In the genomic region with DNA sequence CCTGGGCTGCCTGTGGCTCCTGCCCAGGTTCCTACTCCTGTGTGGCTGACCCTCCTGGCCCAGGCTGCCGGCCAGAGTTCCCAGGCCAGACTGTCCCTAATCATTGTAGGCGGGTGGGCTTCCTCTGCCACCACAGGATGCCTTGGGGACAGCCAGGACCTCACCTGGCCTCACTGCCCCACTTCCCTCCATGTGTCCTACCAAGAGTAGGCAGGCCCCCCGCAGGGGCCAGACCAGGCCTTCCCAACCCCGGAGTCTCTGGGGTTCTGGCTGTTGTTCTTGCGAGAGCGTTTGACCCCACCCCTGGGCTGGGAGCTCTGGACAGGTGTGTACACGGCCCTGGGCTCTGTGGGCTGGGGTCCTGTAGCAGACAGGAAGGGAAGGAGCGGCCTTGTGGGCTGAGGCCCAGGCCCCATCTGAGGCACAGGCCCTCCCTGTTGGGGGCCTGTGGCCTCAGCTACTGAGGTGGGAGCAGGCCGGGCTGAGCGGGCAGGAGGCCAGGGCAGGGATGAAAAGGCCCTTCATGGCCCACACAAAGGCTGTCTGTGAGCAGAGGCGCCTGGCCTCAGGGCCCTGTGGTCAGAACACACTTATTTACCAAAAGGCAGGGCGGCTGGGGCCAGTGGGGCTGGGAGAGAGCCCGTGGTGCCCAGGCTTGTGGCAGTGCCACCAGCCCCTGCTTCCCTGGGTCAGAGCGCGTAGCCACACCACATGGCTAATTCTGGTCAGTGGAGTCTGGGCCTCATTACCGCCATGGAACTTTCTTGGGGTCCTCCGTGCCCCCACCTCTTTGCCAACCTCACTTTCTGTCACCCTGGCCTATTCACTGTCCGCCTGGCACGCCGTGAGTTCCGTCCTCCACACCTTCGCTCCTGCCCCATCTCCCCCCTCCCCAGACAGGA, we compare ENCODE assay signal across 1 cellular context.
TF ChIP-seq lines count a peak whose summit lies in the region.

No MANE protein-coding gene starts in this region.

TF ChIP-seq in HepG2, 621 proteins besides CTCF, POLR2A, EP300 and RAD21 (continued from another document and continues in another):
- TF ChIP-seq, protein P1, sequence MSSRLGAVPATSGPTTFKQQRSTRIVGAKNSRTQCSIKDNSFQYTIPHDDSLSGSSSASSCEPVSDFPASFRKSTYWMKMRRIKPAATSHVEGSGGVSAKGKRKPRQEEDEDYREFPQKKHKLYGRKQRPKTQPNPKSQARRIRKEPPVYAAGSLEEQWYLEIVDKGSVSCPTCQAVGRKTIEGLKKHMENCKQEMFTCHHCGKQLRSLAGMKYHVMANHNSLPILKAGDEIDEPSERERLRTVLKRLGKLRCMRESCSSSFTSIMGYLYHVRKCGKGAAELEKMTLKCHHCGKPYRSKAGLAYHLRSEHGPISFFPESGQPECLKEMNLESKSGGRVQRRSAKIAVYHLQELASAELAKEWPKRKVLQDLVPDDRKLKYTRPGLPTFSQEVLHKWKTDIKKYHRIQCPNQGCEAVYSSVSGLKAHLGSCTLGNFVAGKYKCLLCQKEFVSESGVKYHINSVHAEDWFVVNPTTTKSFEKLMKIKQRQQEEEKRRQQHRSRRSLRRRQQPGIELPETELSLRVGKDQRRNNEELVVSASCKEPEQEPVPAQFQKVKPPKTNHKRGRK (CRISPR knock-in tag; IDR thresholded peaks at IDR 0.05), result no peak
- TF ChIP-seq, protein P2, sequence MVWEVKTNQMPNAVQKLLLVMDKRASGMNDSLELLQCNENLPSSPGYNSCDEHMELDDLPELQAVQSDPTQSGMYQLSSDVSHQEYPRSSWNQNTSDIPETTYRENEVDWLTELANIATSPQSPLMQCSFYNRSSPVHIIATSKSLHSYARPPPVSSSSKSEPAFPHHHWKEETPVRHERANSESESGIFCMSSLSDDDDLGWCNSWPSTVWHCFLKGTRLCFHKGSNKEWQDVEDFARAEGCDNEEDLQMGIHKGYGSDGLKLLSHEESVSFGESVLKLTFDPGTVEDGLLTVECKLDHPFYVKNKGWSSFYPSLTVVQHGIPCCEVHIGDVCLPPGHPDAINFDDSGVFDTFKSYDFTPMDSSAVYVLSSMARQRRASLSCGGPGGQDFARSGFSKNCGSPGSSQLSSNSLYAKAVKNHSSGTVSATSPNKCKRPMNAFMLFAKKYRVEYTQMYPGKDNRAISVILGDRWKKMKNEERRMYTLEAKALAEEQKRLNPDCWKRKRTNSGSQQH (CRISPR knock-in tag; IDR thresholded peaks at IDR 0.05; ENCODE audit: low read depth), result peak; percentile 52; the same call in 1 of the 2 replicates
- TF ChIP-seq SUZ12 (IDR thresholded peaks at IDR 0.05; ENCODE audit: low read depth, low read length), result no peak
- no peak for TF ChIP-seq CBX2 (IDR thresholded peaks at IDR 0.05; ENCODE audit: low read depth, low read length)
- no peak for TF ChIP-seq CBX2 (CRISPR knock-in tag; IDR thresholded peaks at IDR 0.05; ENCODE audit: low read depth)
- TF ChIP-seq, protein P3, sequence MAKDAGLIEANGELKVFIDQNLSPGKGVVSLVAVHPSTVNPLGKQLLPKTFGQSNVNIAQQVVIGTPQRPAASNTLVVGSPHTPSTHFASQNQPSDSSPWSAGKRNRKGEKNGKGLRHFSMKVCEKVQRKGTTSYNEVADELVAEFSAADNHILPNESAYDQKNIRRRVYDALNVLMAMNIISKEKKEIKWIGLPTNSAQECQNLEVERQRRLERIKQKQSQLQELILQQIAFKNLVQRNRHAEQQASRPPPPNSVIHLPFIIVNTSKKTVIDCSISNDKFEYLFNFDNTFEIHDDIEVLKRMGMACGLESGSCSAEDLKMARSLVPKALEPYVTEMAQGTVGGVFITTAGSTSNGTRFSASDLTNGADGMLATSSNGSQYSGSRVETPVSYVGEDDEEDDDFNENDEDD (CRISPR knock-in tag; IDR thresholded peaks at IDR 0.05; ENCODE audit: borderline replicate concordance), result peak; percentile 41; the same call in 1 of the 2 replicates
- peak; percentile 72 for TF ChIP-seq ZSCAN25 (CRISPR knock-in tag; IDR thresholded peaks at IDR 0.05)
- peak; percentile 96 for TF ChIP-seq U2AF1 (optimal IDR thresholded peaks at IDR 0.05; ENCODE audit: low read depth, low read length)
- TF ChIP-seq ISX (CRISPR knock-in tag; conservative IDR thresholded peaks at IDR 0.05), result no peak
- TF ChIP-seq TBX2 (CRISPR knock-in tag; IDR thresholded peaks at IDR 0.05; ENCODE audit: borderline replicate concordance), result peak; percentile 76
- TF ChIP-seq CHCHD3 (CRISPR knock-in tag; IDR thresholded peaks at IDR 0.05), result peak; percentile 59; the same call in 1 of the 2 replicates
- peak; percentile 89 for TF ChIP-seq TARDBP (CRISPR knock-in tag; IDR thresholded peaks at IDR 0.05)
- peak; percentile 52 for TF ChIP-seq DR1 (CRISPR knock-in tag; IDR thresholded peaks at IDR 0.05)
- TF ChIP-seq, protein P4, sequence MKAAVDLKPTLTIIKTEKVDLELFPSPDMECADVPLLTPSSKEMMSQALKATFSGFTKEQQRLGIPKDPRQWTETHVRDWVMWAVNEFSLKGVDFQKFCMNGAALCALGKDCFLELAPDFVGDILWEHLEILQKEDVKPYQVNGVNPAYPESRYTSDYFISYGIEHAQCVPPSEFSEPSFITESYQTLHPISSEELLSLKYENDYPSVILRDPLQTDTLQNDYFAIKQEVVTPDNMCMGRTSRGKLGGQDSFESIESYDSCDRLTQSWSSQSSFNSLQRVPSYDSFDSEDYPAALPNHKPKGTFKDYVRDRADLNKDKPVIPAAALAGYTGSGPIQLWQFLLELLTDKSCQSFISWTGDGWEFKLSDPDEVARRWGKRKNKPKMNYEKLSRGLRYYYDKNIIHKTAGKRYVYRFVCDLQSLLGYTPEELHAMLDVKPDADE (CRISPR knock-in tag; IDR thresholded peaks at IDR 0.05), result no peak
- peak; percentile 70 for TF ChIP-seq XRCC5 (optimal IDR thresholded peaks at IDR 0.05; ENCODE audit: low read length)
- peak; percentile 31; the same call in 1 of the 2 replicates for TF ChIP-seq CC2D1A (CRISPR knock-in tag; IDR thresholded peaks at IDR 0.05)
- TF ChIP-seq TOPORS (CRISPR knock-in tag; IDR thresholded peaks at IDR 0.05), result 0 out of 2 replicates have a peak, but pooled peaks have one; percentile 12
- TF ChIP-seq, protein P5, sequence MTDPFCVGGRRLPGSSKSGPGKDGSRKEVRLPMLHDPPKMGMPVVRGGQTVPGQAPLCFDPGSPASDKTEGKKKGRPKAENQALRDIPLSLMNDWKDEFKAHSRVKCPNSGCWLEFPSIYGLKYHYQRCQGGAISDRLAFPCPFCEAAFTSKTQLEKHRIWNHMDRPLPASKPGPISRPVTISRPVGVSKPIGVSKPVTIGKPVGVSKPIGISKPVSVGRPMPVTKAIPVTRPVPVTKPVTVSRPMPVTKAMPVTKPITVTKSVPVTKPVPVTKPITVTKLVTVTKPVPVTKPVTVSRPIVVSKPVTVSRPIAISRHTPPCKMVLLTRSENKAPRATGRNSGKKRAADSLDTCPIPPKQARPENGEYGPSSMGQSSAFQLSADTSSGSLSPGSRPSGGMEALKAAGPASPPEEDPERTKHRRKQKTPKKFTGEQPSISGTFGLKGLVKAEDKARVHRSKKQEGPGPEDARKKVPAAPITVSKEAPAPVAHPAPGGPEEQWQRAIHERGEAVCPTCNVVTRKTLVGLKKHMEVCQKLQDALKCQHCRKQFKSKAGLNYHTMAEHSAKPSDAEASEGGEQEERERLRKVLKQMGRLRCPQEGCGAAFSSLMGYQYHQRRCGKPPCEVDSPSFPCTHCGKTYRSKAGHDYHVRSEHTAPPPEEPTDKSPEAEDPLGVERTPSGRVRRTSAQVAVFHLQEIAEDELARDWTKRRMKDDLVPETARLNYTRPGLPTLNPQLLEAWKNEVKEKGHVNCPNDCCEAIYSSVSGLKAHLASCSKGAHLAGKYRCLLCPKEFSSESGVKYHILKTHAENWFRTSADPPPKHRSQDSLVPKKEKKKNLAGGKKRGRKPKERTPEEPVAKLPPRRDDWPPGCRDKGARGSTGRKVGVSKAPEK (CRISPR knock-in tag; IDR thresholded peaks at IDR 0.05; ENCODE audit: borderline replicate concordance), result 0 out of 2 replicates have a peak, but pooled peaks have one; percentile 3
- TF ChIP-seq HNRNPLL (IDR thresholded peaks at IDR 0.05; ENCODE audit: low read depth, low read length, poor library complexity, severe bottlenecking), result peak; percentile 39
- TF ChIP-seq MED8 (CRISPR knock-in tag; IDR thresholded peaks at IDR 0.05; ENCODE audit: insufficient replicate concordance), result peak; percentile 73
- no peak for TF ChIP-seq ZNF501 (CRISPR knock-in tag; IDR thresholded peaks at IDR 0.05)
- peak; percentile 27; the same call in 1 of the 2 replicates for TF ChIP-seq ZNF446 (CRISPR knock-in tag; IDR thresholded peaks at IDR 0.05)
- no peak for TF ChIP-seq TCF7L2 (IDR thresholded peaks at IDR 0.05; ENCODE audit: low read depth, low read length)
- peak; percentile 26; the same call in 1 of the 2 replicates for TF ChIP-seq NFYC (CRISPR knock-in tag; IDR thresholded peaks at IDR 0.05)
- no peak; the same call in 1 of the 2 replicates for TF ChIP-seq ZNF484 (CRISPR knock-in tag; IDR thresholded peaks at IDR 0.05; ENCODE audit: borderline replicate concordance, low read depth)
- no peak for TF ChIP-seq SP1 (IDR thresholded peaks at IDR 0.05)
- TF ChIP-seq SP1 (CRISPR knock-in tag; IDR thresholded peaks at IDR 0.05), result no peak
- TF ChIP-seq ZNF136 (CRISPR knock-in tag; IDR thresholded peaks at IDR 0.05; ENCODE audit: low read depth), result 0 out of 2 replicates have a peak, but pooled peaks have one; percentile 58
- TF ChIP-seq ATRX (CRISPR knock-in tag; IDR thresholded peaks at IDR 0.05; ENCODE audit: borderline replicate concordance), result no peak
- peak; percentile 37; the same call in 1 of the 2 replicates for TF ChIP-seq ZNF354B (CRISPR knock-in tag; IDR thresholded peaks at IDR 0.05)
- TF ChIP-seq, protein P6, sequence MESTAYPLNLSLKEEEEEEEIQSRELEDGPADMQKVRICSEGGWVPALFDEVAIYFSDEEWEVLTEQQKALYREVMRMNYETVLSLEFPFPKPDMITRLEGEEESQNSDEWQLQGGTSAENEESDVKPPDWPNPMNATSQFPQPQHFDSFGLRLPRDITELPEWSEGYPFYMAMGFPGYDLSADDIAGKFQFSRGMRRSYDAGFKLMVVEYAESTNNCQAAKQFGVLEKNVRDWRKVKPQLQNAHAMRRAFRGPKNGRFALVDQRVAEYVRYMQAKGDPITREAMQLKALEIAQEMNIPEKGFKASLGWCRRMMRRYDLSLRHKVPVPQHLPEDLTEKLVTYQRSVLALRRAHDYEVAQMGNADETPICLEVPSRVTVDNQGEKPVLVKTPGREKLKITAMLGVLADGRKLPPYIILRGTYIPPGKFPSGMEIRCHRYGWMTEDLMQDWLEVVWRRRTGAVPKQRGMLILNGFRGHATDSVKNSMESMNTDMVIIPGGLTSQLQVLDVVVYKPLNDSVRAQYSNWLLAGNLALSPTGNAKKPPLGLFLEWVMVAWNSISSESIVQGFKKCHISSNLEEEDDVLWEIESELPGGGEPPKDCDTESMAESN (CRISPR knock-in tag; conservative IDR thresholded peaks at IDR 0.05), result peak; percentile 53
- TF ChIP-seq ZNF256 (CRISPR knock-in tag; conservative IDR thresholded peaks at IDR 0.05), result no peak
- no peak for TF ChIP-seq MIER2 (CRISPR knock-in tag; IDR thresholded peaks at IDR 0.05)
- TF ChIP-seq, protein P7, sequence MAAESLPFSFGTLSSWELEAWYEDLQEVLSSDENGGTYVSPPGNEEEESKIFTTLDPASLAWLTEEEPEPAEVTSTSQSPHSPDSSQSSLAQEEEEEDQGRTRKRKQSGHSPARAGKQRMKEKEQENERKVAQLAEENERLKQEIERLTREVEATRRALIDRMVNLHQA (CRISPR knock-in tag; IDR thresholded peaks at IDR 0.05), result no peak
- peak; percentile 83 for TF ChIP-seq ARNT2 (CRISPR knock-in tag; IDR thresholded peaks at IDR 0.05; ENCODE audit: low read depth)
- peak; percentile 82 for TF ChIP-seq NCOA2 (CRISPR knock-in tag; IDR thresholded peaks at IDR 0.05)
- peak; percentile 74; the same call in 1 of the 2 replicates for TF ChIP-seq YEATS2 (CRISPR knock-in tag; IDR thresholded peaks at IDR 0.05; ENCODE audit: borderline replicate concordance)
- TF ChIP-seq KAT8 (CRISPR knock-in tag; IDR thresholded peaks at IDR 0.05), result peak; percentile 74
- TF ChIP-seq, protein P8, sequence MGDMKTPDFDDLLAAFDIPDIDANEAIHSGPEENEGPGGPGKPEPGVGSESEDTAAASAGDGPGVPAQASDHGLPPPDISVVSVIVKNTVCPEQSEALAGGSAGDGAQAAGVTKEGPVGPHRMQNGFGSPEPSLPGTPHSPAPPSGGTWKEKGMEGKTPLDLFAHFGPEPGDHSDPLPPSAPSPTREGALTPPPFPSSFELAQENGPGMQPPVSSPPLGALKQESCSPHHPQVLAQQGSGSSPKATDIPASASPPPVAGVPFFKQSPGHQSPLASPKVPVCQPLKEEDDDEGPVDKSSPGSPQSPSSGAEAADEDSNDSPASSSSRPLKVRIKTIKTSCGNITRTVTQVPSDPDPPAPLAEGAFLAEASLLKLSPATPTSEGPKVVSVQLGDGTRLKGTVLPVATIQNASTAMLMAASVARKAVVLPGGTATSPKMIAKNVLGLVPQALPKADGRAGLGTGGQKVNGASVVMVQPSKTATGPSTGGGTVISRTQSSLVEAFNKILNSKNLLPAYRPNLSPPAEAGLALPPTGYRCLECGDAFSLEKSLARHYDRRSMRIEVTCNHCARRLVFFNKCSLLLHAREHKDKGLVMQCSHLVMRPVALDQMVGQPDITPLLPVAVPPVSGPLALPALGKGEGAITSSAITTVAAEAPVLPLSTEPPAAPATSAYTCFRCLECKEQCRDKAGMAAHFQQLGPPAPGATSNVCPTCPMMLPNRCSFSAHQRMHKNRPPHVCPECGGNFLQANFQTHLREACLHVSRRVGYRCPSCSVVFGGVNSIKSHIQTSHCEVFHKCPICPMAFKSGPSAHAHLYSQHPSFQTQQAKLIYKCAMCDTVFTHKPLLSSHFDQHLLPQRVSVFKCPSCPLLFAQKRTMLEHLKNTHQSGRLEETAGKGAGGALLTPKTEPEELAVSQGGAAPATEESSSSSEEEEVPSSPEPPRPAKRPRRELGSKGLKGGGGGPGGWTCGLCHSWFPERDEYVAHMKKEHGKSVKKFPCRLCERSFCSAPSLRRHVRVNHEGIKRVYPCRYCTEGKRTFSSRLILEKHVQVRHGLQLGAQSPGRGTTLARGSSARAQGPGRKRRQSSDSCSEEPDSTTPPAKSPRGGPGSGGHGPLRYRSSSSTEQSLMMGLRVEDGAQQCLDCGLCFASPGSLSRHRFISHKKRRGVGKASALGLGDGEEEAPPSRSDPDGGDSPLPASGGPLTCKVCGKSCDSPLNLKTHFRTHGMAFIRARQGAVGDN (CRISPR knock-in tag; IDR thresholded peaks at IDR 0.05), result peak; percentile 97
- no peak for TF ChIP-seq ZNF883 (CRISPR knock-in tag; IDR thresholded peaks at IDR 0.05; ENCODE audit: not compliant biosample characterization)
- TF ChIP-seq AGO2 (optimal IDR thresholded peaks at IDR 0.05; ENCODE audit: low read depth, low read length), result peak; percentile 98
- TF ChIP-seq ZNF792 (CRISPR knock-in tag; IDR thresholded peaks at IDR 0.05), result peak; percentile 40; the same call in 1 of the 2 replicates
- no peak for TF ChIP-seq EZH2 (conservative IDR thresholded peaks at IDR 0.05; ENCODE audit: low read depth, low read length)
- TF ChIP-seq ZSCAN20 (CRISPR knock-in tag; IDR thresholded peaks at IDR 0.05; ENCODE audit: borderline replicate concordance), result 0 out of 2 replicates have a peak, but pooled peaks have one; percentile 40
- TF ChIP-seq ZNF343 (CRISPR knock-in tag; IDR thresholded peaks at IDR 0.05), result peak; percentile 72; the same call in 1 of the 2 replicates
- TF ChIP-seq YEATS4 (CRISPR knock-in tag; IDR thresholded peaks at IDR 0.05; ENCODE audit: borderline replicate concordance), result no peak
- TF ChIP-seq NFATC3 (CRISPR knock-in tag; IDR thresholded peaks at IDR 0.05), result peak; percentile 92; the same call in 1 of the 2 replicates
- peak; percentile 83; the same call in 1 of the 2 replicates for TF ChIP-seq ZNF260 (CRISPR knock-in tag; IDR thresholded peaks at IDR 0.05; ENCODE audit: borderline replicate concordance, low read depth)
- TF ChIP-seq POLR2AphosphoS2 (IDR thresholded peaks at IDR 0.05; ENCODE audit: low read depth, low read length), result no peak
